9 cellular contexts compared by ENCODE assay signal in the genomic region with DNA sequence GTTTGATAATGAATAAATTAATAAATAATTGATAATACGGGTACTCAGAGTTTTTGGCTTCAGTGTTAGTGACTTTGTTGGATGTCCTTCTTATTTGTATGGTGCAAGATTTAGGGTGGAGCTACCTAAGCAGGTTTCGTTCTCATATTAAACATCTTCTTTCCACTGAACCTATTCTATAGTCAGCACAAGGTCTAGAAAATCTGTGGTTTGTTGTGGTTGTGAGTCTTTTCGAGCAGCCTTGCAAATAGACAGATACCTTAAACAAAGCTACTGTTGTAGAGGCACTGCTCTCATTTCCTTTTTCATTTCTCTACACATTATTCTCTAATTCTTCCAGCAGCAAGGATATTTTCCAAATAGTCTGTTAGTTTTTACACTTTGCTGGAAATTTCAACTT. TPM values are rescaled to one million over a fixed set of nuclear protein-coding genes. Genes with fewer than 3 reads are reported as not detected.
"Had no signal": no experiment of that assay in that cellular context is flagged by ENCODE, and none has a peak within 500 bp of the region (broad histone marks: within the 10 kb centered on the region; RNA-seq: fewer than 3 reads in every experiment).

No MANE protein-coding gene starts in this region.

- H3K4me3 ChIP-seq: GM12878 had no signal

- FAIRE-seq: G401.6, GM12891, GM12892, GM18507, GM19239 had no signal

- DNase-seq: GDM1, GF-D8 had no signal

- ATAC-seq: GM12878 had no signal

RNA-seq across cellular contexts. Expression of gene SPANXD, which starts 38.1 kb away (rescaled TPM):
- total RNA-seq: G401, GM12878 had no signal
